9 cellular contexts compared by ENCODE assay signal in genomic region chr6:1612386-1612893, GRCh38. TPM values are rescaled to one million over a fixed set of nuclear protein-coding genes. Genes with fewer than 3 reads are reported as not detected.
DNase-seq lines count a peak whose midpoint lies in the region; ATAC-seq and TF ChIP-seq lines count a peak whose summit lies in the region.
"Had no signal": no experiment of that assay in that cellular context is flagged by ENCODE, and none has a peak within 500 bp of the region (broad histone marks: within the 10 kb centered on the region; RNA-seq: fewer than 3 reads in every experiment).

No MANE protein-coding gene starts in this region.

- in situ Hi-C loops in KBM-7 (cut with MboI; ENCODE audit: low pct_unique_long_range_greater_than_20kb, low sequenced_read_pairs): no loop called here

- TF ChIP-seq POLR2A in testis (IDR thresholded peaks at IDR 0.05): no peak

- intact Hi-C loops in activated CD4-positive, alpha-beta T cell treated with anti-CD3 and anti-CD28 coated beads, Interleukin-2, amount 10 ng/mL, durations not matched to agents 24 days and 14 days (cut with micrococcal nuclease): loop anchor here (1.0 to 5.0 kb wide), 4 partner anchors 14 to 1620 kb away; partner anchors contain the start of gene FOXQ1
- intact Hi-C loops in testis (cut with DNase I; ENCODE audit: low total_unique reads): no loop called here

- no peaks in the 10 kb centered on the region for H3K27me3 ChIP-seq in testis

- no peak for ATAC-seq in activated naive CD8-positive, alpha-beta T cell treated with anti-CD3 and anti-CD28 coated beads, Interleukin-2, amount 50 U/mL, for 24 hours

- no peaks in the 10 kb centered on the region for H3K9me3 Mint-ChIP-seq in activated CD4-positive, alpha-beta T cell treated with anti-CD3 and anti-CD28 coated beads, Interleukin-2, amount 10 ng/mL, durations not matched to agents 24 days and 14 days
- no peaks in the 10 kb centered on the region for H3K9me3 Mint-ChIP-seq in activated naive CD8-positive, alpha-beta T cell treated with anti-CD3 and anti-CD28 coated beads, Interleukin-2, amount 50 U/mL, for 24 hours

- DNase-seq in activated CD4-positive, alpha-beta T cell treated with anti-CD3 and anti-CD28 coated beads, Interleukin-2, amount 10 ng/mL, durations not matched to agents 24 days and 14 days: no peak
- DNase-seq in activated CD4-positive, alpha-beta T cell treated with anti-CD3 and anti-CD28 coated beads for 4 hours: no peak
- DNase-seq in activated naive CD8-positive, alpha-beta T cell treated with anti-CD3 and anti-CD28 coated beads, Interleukin-2, amount 50 U/mL, for 24 hours: no peak
- DNase-seq in kidney tubule cell (ENCODE audit: low spot score) (peak; percentile 32), testis (no peak), NCI-H146 treated with DMSO at 0.1 percent for 48 hours (lab: John Stamatoyannopoulos, UW; ENCODE audit: unreplicated experiment) (no peak), KBM-7 (no peak)
- no peak for DNase-seq in stimulated activated CD4-positive, alpha-beta T cell treated with anti-CD3 and anti-CD28 coated beads, Interleukin-2, amount 100 ng/mL, for 24 hours
- DNase-seq: NCI-H187 had no signal

- peak overlapping the region; percentile 64 to 76 for H3K4me3 ChIP-seq in testis

- TF ChIP-seq CTCF in testis (IDR thresholded peaks at IDR 0.05): no peak

- H3K27ac Mint-ChIP-seq in activated CD4-positive, alpha-beta T cell treated with anti-CD3 and anti-CD28 coated beads, Interleukin-2, amount 10 ng/mL, durations not matched to agents 24 days and 14 days: peak overlapping the region; percentile 68
- peak overlapping the region; percentile 68 for H3K27ac Mint-ChIP-seq in activated naive CD8-positive, alpha-beta T cell treated with anti-CD3 and anti-CD28 coated beads, Interleukin-2, amount 50 U/mL, for 24 hours

- H3K4me3 Mint-ChIP-seq in activated CD4-positive, alpha-beta T cell treated with anti-CD3 and anti-CD28 coated beads, Interleukin-2, amount 10 ng/mL, durations not matched to agents 24 days and 14 days: peak overlapping the region; percentile 74
- peak overlapping the region; percentile 80 for H3K4me3 Mint-ChIP-seq in activated naive CD8-positive, alpha-beta T cell treated with anti-CD3 and anti-CD28 coated beads, Interleukin-2, amount 50 U/mL, for 24 hours

- no peaks in the 10 kb centered on the region for H3K4me1 ChIP-seq in testis

- peaks cover 18% of the 10 kb centered on the region for H3K4me1 Mint-ChIP-seq in activated CD4-positive, alpha-beta T cell treated with anti-CD3 and anti-CD28 coated beads, Interleukin-2, amount 10 ng/mL, durations not matched to agents 24 days and 14 days
- peaks cover 36% of the 10 kb centered on the region for H3K4me1 Mint-ChIP-seq in activated naive CD8-positive, alpha-beta T cell treated with anti-CD3 and anti-CD28 coated beads, Interleukin-2, amount 50 U/mL, for 24 hours

- peaks cover 60% of the 10 kb centered on the region for H3K27me3 Mint-ChIP-seq in activated CD4-positive, alpha-beta T cell treated with anti-CD3 and anti-CD28 coated beads, Interleukin-2, amount 10 ng/mL, durations not matched to agents 24 days and 14 days
- peaks cover 61% of the 10 kb centered on the region for H3K27me3 Mint-ChIP-seq in activated naive CD8-positive, alpha-beta T cell treated with anti-CD3 and anti-CD28 coated beads, Interleukin-2, amount 50 U/mL, for 24 hours

- no peaks in the 10 kb centered on the region for H3K36me3 ChIP-seq in testis (ENCODE audit: low read depth, missing control alignments)

- peak overlapping the region; percentile 59 to 97 for H3K27ac ChIP-seq in testis

- no peaks in the 10 kb centered on the region for H3K9me3 ChIP-seq in testis

- peaks cover 7% of the 10 kb centered on the region for H3K36me3 Mint-ChIP-seq in activated CD4-positive, alpha-beta T cell treated with anti-CD3 and anti-CD28 coated beads, Interleukin-2, amount 10 ng/mL, durations not matched to agents 24 days and 14 days (ENCODE audit: low read depth)
- peaks cover 4% of the 10 kb centered on the region for H3K36me3 Mint-ChIP-seq in activated naive CD8-positive, alpha-beta T cell treated with anti-CD3 and anti-CD28 coated beads, Interleukin-2, amount 50 U/mL, for 24 hours (ENCODE audit: low read depth)

- 12 to 16% methylated on average over 8 of the region's 8 CpGs for WGBS in testis, 2 donors

RNA-seq across cellular contexts. Expression of gene FOXC1, which starts 2.7 kb away (rescaled TPM):
- 0.07 TPM in 2 replicates for total RNA-seq in activated CD4-positive, alpha-beta T cell treated with anti-CD3 and anti-CD28 coated beads, Interleukin-2, amount 10 ng/mL, durations not matched to agents 24 days and 14 days
- total RNA-seq in testis: 10 to 100 TPM in 1 of 2 donors, 1 to 10 TPM in 1; 9.4 to 10.6 TPM
- polyA plus RNA-seq in testis (ENCODE audit: insufficient read depth, low read depth, low replicate concordance): 4.7 TPM
